In genomic region chr9:98989036-98990000, GRCh38 we compare ENCODE assay signal across 10 cellular contexts. TPM values are rescaled to one million over a fixed set of nuclear protein-coding genes. Genes with fewer than 3 reads are reported as not detected.
DNase-seq lines count a peak whose midpoint lies in the region; ATAC-seq and TF ChIP-seq lines count a peak whose summit lies in the region.
"Had no signal": no experiment of that assay in that cellular context is flagged by ENCODE, and none has a peak within 500 bp of the region (broad histone marks: within the 10 kb centered on the region; RNA-seq: fewer than 3 reads in every experiment).

No MANE protein-coding gene starts in this region.

- H3K18ac ChIP-seq in IMR-90 (ENCODE audit: low read depth, low read length): peak overlapping the region; percentile 8; the same call in 1 of the 2 replicates

- peaks cover 8% of the 10 kb centered on the region; the same call in 1 of the 2 replicates for H4K20me1 ChIP-seq in IMR-90 (ENCODE audit: insufficient read depth, low read length)

- H2AK5ac ChIP-seq in IMR-90 (ENCODE audit: low read depth, low read length): peak overlapping the region; percentile 64

- BruUV-seq in IMR-90 (replicated peaks; lab: Mats Ljungman, UMichigan): no TSS peak

- peak overlapping the region; percentile 83; the same call in 1 of the 2 replicates for H2BK120ac ChIP-seq in IMR-90 (ENCODE audit: low read depth, low read length)

- ATAC-seq in IMR-90 (ENCODE audit: low read depth) (peak; percentile 96), body of pancreas (peak; percentile 66), lower lobe of right lung (peak; percentile 25 to 53), GM21423 (IDR thresholded peaks at IDR 0.05; ENCODE audit: unreplicated experiment) (no peak), HG02763 (IDR thresholded peaks at IDR 0.05; ENCODE audit: unreplicated experiment) (no peak)
- ATAC-seq: naive thymus-derived CD4-positive, alpha-beta T cell had no signal

- H3K4me2 ChIP-seq in IMR-90 (ENCODE audit: low read depth, low read length): no peak overlapping the region

- peaks cover 0 to 21% of the 10 kb centered on the region in 2 experiments; a peak in 3 of 4 replicates for H3K79me1 ChIP-seq in IMR-90 (ENCODE audit: low read depth in 1 of 2, low read length in 2 of 2)

- 0 out of 2 replicates have a peak, but pooled peaks have one; percentile 12 for TF ChIP-seq CTCF in IMR-90 (conservative IDR thresholded peaks at IDR 0.05; ENCODE audit: low read depth, low read length)
- TF ChIP-seq CTCF in body of pancreas (IDR thresholded peaks at IDR 0.05): peak in 1 of 7 experiments; percentile 14
- no peak for TF ChIP-seq CTCF in lower lobe of right lung (IDR thresholded peaks at IDR 0.05)
- no peak for TF ChIP-seq CTCF in GM10248 (IDR thresholded peaks at IDR 0.05; ENCODE audit: control extremely low read depth, extremely low read depth, low read depth, missing control alignments)

- WGBS in IMR-90 (ENCODE audit: extremely low coverage in 2 of 2, insufficient read length in 1 of 2), 2 experiments: 43% methylated on average over 3 of the region's 13 CpGs; no CpG with 5 or more reads in 1 of the 2 experiments
- 77% methylated on average over 13 of the region's 13 CpGs for WGBS in body of pancreas, 2 donors

- H2BK5ac ChIP-seq in IMR-90 (ENCODE audit: low read depth, low read length, poor library complexity, severe bottlenecking): peak overlapping the region; percentile 27

- no peak overlapping the region for H2AK9ac ChIP-seq in IMR-90 (replicated peaks; ENCODE audit: low read depth, low read length, poor library complexity)

- no peak overlapping the region for H3K9ac ChIP-seq in IMR-90 (ENCODE audit: low read depth, low read length)

- H2BK20ac ChIP-seq in IMR-90 (ENCODE audit: low read depth, low read length): peak overlapping the region; percentile 65; the same call in 1 of the 2 replicates

- peak overlapping the region; percentile 43; the same call in 2 of the 3 replicates for H2BK15ac ChIP-seq in IMR-90 (ENCODE audit: low read depth, low read length)

- intact Hi-C loops in IMR-90 (cut with micrococcal nuclease) (no loop called here), body of pancreas (cut with DNase I) (no loop called here), lower lobe of right lung (cut with DNase I) (no loop called here)

- H3K36me3 ChIP-seq in IMR-90 (ENCODE audit: control insufficient read depth, insufficient read depth, low read length) (peaks cover 38% of the 10 kb centered on the region; the same call in 1 of the 2 replicates), body of pancreas (replicated peaks in 1 of 2; ENCODE audit: insufficient read depth in 1 of 2, low read depth in 2 of 2) (no peaks in the 10 kb centered on the region), lower lobe of right lung (no peaks in the 10 kb centered on the region)

- H3K56ac ChIP-seq in IMR-90 (ENCODE audit: extremely low read depth, insufficient read depth, low read length): no peak overlapping the region

- no peaks in the 10 kb centered on the region for H3K27me3 ChIP-seq in IMR-90 (ENCODE audit: control insufficient read depth, insufficient read depth, low read length)
- H3K27me3 ChIP-seq in body of pancreas: no peaks in the 10 kb centered on the region
- H3K27me3 ChIP-seq in lower lobe of right lung (ENCODE audit: low read depth): no peaks in the 10 kb centered on the region

- TF ChIP-seq RAD21 in IMR-90 (IDR thresholded peaks at IDR 0.05; ENCODE audit: low read length): peak; percentile 31; the same call in 1 of the 2 replicates

- H4K91ac ChIP-seq in IMR-90 (ENCODE audit: insufficient read depth, low read depth, low read length): peak overlapping the region; percentile 18

- dilution Hi-C loops in IMR-90 (cut with HindIII; ENCODE audit: low sequenced_read_pairs, unreplicated experiment): no loop called here

- peaks cover 24% of the 10 kb centered on the region for H3K9me1 ChIP-seq in IMR-90 (ENCODE audit: insufficient read depth, low read length)

- CTCF ChIA-PET in IMR-90 (lab: Yijun Ruan, JAX) (interaction anchor here (0.6 to 2.0 kb wide), 2 partner anchors 128 to 423 kb away, joined by 5 to 6 read pairs; no protein-coding TSS in a partner anchor), GM10248 (lab: Yijun Ruan, JAX) (interaction anchor here (0.6 to 1.5 kb wide), 5 partner anchors 11 to 171 kb away, joined by 3 to 8 read pairs (median 3); no protein-coding TSS in a partner anchor)

- DNase-seq in 8988T (peak; percentile 70), IMR-90 (peak; percentile 100), body of pancreas (peak in 3 of 4 donors; percentile 51 to 73 (median 69)), lower lobe of right lung (no peak), NCI-H1930 (lab: John Stamatoyannopoulos, UW) (no peak), GM10248 (ENCODE audit: extremely low spot score) (no peak)
- DNase-seq: naive thymus-derived CD4-positive, alpha-beta T cell had no signal

- H4K8ac ChIP-seq in IMR-90 (ENCODE audit: low read depth in 2 of 2, low read length in 2 of 2): peak overlapping the region in 1 of 2 experiments; percentile 61; a peak in 1 of 4 replicates

- H2AFZ ChIP-seq in IMR-90 (replicated peaks; ENCODE audit: low read length, poor library complexity): no peak overlapping the region

- in situ Hi-C loops in IMR-90 (cut with MboI; ENCODE audit: low sequenced_read_pairs): no loop called here

- peaks cover 13% of the 10 kb centered on the region for H3K4me1 ChIP-seq in IMR-90 (ENCODE audit: control insufficient read depth, insufficient read depth, low read length)
- H3K4me1 ChIP-seq in body of pancreas: no peaks in the 10 kb centered on the region
- H3K4me1 ChIP-seq in lower lobe of right lung: peaks cover 14% of the 10 kb centered on the region

- H3K27ac ChIP-seq in IMR-90 (ENCODE audit: insufficient read depth, low read length): peak overlapping the region; percentile 52
- peak overlapping the region in 1 of 4 donors; percentile 3 for H3K27ac ChIP-seq in body of pancreas
- H3K27ac ChIP-seq in lower lobe of right lung: no peak overlapping the region
- H3K27ac ChIP-seq: VCaP had no signal

- H3K9me3 ChIP-seq in IMR-90 (ENCODE audit: control insufficient read depth, insufficient read depth, low read length) (no peaks in the 10 kb centered on the region), body of pancreas (no peaks in the 10 kb centered on the region), lower lobe of right lung (no peaks in the 10 kb centered on the region)

- peak overlapping the region; percentile 56 for H3K4ac ChIP-seq in IMR-90 (ENCODE audit: low read depth, low read length)

- H3K4me3 ChIP-seq in IMR-90 (ENCODE audit: insufficient read depth, low read depth, low read length) (no peak overlapping the region), body of pancreas (no peak overlapping the region), lower lobe of right lung (no peak overlapping the region)

- H3K23ac ChIP-seq in IMR-90 (ENCODE audit: low read depth, low read length): no peak overlapping the region

- POLR2A ChIA-PET in IMR-90 (lab: Charles Lee; ENCODE audit: unreplicated experiment) (interaction anchor here (0.5 kb wide), 1 partner anchor 414 kb away, joined by 3 read pairs; no protein-coding TSS in a partner anchor), GM10248 (lab: Yijun Ruan, JAX) (no interaction called here)

- TF ChIP-seq POLR2A in IMR-90 (IDR thresholded peaks at IDR 0.05; ENCODE audit: low read depth, low read length): peak; percentile 44; the same call in 1 of the 2 replicates
- TF ChIP-seq POLR2A in body of pancreas (IDR thresholded peaks at IDR 0.05): no peak

- H4K5ac ChIP-seq in IMR-90 (ENCODE audit: low read depth, low read length): 0 out of 2 replicates have a peak overlapping the region, but pooled peaks have one; percentile 7

- peak overlapping the region; percentile 78 for H3K14ac ChIP-seq in IMR-90 (replicated peaks; ENCODE audit: low read depth, low read length)

TF ChIP-seq in IMR-90, 13 proteins besides CTCF, POLR2A, EP300 and RAD21 (continues in another document):
- TF ChIP-seq RCOR1 (IDR thresholded peaks at IDR 0.05; ENCODE audit: insufficient replicate concordance, low read length) (peak; percentile 90), MXI1 (IDR thresholded peaks at IDR 0.05; ENCODE audit: borderline replicate concordance, low read depth, low read length) (no peak), CHD1 (IDR thresholded peaks at IDR 0.05; ENCODE audit: low read depth, low read length) (0 out of 2 replicates have a peak, but pooled peaks have one; percentile 50), NFE2L2 (IDR thresholded peaks at IDR 0.05; ENCODE audit: low read depth, low read length) (no peak), BHLHE40 (IDR thresholded peaks at IDR 0.05; ENCODE audit: low read depth, low read length) (peak; percentile 49), ELK1 (IDR thresholded peaks at IDR 0.05; ENCODE audit: borderline replicate concordance, low read depth, low read length) (no peak), USF2 (IDR thresholded peaks at IDR 0.05; ENCODE audit: low read depth, low read length) (no peak), MAZ (IDR thresholded peaks at IDR 0.05; ENCODE audit: borderline replicate concordance, low read depth, low read length) (peak; percentile 71; the same call in 1 of the 2 replicates), MAFK (IDR thresholded peaks at IDR 0.05; ENCODE audit: low read depth, low read length) (no peak; the same call in none of the 2 replicates), RFX5 (IDR thresholded peaks at IDR 0.05; ENCODE audit: low read depth, low read length) (no peak), FOS (IDR thresholded peaks at IDR 0.05; ENCODE audit: low read depth, low read length) (peak; percentile 93), CEBPB (IDR thresholded peaks at IDR 0.05; ENCODE audit: low read depth, low read length) (peak; percentile 78)

RNA-seq across cellular contexts. Expression of gene COL15A1, which starts 45.6 kb away (rescaled TPM):
- total RNA-seq in IMR-90 (2012; rRNA removed) (1.9 and 2.2 TPM in 2 replicates), body of pancreas (10 to 100 TPM in 1 of 2 donors, 1 to 10 TPM in 1; 6.7 to 55.4 TPM), lower lobe of right lung (8.0 TPM)
- polyA plus RNA-seq in IMR-90 (2012; rRNA removed): 3.1 and 3.7 TPM in 2 replicates
- polyA plus RNA-seq in IMR-90 (2012; cell fraction: cytosol; rRNA removed): 1.9 and 4.0 TPM in 2 replicates
- 4.3 and 4.6 TPM in 2 replicates for polyA plus RNA-seq in IMR-90 (2012; cell fraction: nucleus; rRNA removed; ENCODE audit: low replicate concordance)
- polyA plus RNA-seq: naive thymus-derived CD4-positive, alpha-beta T cell had no signal

Comparison
In these comparisons a context has a peak if more than half of its experiments do, and no peak if none do; other contexts are left out.
1. DNase-seq: peak in 8988T (single experiment), IMR-90 (single experiment) and body of pancreas (3 of 4); none in lower lobe of right lung (single experiment), NCI-H1930 (0 of 2) and GM10248 (single experiment).
2. ATAC-seq: peak in IMR-90 (single experiment), body of pancreas (single experiment) and lower lobe of right lung (2 of 2); none in GM21423 (single experiment) and HG02763 (single experiment).